2 cellular contexts compared by ENCODE assay signal in the genomic region with DNA sequence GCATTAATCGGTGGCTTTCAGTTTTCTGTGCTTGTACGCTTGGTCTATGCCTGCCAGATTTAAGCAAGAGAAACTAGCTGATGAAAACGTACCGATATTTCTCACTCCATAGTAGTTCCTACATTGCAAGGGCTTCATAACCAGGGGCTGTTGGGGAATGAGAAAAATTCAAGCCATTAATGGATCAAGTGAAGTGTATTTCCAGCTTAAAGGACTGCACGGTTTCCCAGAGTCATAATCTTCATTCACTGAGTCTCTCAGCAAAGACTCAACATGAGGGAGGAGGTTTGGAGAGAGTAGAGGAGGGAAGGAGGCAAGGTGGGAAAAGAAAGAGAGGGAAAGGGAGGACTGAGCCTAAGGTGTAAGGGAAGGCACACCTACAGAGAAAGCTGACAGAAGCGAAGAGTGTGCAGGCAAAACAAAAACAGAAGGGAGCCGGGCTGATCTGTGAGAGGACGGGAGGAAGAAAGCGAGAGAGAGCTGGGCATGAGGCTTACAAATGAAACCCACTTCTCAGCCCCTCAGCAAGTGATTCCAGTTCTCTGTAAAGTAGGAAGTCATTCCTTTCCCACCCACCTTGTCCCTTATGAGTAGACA.
TF ChIP-seq lines count a peak whose summit lies in the region.

No MANE protein-coding gene starts in this region.

TF ChIP-seq in GM12891, 5 proteins besides CTCF, POLR2A, EP300 and RAD21:
- no peak for TF ChIP-seq POLR2AphosphoS5 (IDR thresholded peaks at IDR 0.05; ENCODE audit: low read depth, low read length)
- 0 out of 2 replicates have a peak, but pooled peaks have one; percentile 14 for TF ChIP-seq TAF1 (IDR thresholded peaks at IDR 0.05; ENCODE audit: low read depth, low read length)

TF ChIP-seq in HepG2, 621 proteins besides CTCF, POLR2A, EP300 and RAD21:
- TF ChIP-seq, protein P1, sequence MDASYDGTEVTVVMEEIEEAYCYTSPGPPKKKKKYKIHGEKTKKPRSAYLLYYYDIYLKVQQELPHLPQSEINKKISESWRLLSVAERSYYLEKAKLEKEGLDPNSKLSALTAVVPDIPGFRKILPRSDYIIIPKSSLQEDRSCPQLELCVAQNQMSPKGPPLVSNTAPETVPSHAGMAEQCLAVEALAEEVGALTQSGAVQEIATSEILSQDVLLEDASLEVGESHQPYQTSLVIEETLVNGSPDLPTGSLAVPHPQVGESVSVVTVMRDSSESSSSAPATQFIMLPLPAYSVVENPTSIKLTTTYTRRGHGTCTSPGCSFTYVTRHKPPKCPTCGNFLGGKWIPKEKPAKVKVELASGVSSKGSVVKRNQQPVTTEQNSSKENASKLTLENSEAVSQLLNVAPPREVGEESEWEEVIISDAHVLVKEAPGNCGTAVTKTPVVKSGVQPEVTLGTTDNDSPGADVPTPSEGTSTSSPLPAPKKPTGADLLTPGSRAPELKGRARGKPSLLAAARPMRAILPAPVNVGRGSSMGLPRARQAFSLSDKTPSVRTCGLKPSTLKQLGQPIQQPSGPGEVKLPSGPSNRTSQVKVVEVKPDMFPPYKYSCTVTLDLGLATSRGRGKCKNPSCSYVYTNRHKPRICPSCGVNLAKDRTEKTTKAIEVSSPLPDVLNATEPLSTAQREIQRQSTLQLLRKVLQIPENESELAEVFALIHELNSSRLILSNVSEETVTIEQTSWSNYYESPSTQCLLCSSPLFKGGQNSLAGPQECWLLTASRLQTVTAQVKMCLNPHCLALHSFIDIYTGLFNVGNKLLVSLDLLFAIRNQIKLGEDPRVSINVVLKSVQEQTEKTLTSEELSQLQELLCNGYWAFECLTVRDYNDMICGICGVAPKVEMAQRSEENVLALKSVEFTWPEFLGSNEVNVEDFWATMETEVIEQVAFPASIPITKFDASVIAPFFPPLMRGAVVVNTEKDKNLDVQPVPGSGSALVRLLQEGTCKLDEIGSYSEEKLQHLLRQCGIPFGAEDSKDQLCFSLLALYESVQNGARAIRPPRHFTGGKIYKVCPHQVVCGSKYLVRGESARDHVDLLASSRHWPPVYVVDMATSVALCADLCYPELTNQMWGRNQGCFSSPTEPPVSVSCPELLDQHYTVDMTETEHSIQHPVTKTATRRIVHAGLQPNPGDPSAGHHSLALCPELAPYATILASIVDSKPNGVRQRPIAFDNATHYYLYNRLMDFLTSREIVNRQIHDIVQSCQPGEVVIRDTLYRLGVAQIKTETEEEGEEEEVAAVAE (CRISPR knock-in tag; IDR thresholded peaks at IDR 0.05; ENCODE audit: borderline replicate concordance) = no peak
- TF ChIP-seq ZNF598 (CRISPR knock-in tag; IDR thresholded peaks at IDR 0.05; ENCODE audit: borderline replicate concordance) (no peak), ZNF572 (CRISPR knock-in tag; IDR thresholded peaks at IDR 0.05) (no peak), TCF12 (IDR thresholded peaks at IDR 0.05) (no peak), TCF12 (CRISPR knock-in tag; IDR thresholded peaks at IDR 0.05) (no peak), ZNF713 (CRISPR knock-in tag; IDR thresholded peaks at IDR 0.05) (no peak), ZNF577 (CRISPR knock-in tag; IDR thresholded peaks at IDR 0.05; ENCODE audit: borderline replicate concordance, low read depth) (no peak), ZNF225 (CRISPR knock-in tag; IDR thresholded peaks at IDR 0.05) (no peak), ZKSCAN8 (CRISPR knock-in tag; IDR thresholded peaks at IDR 0.05; ENCODE audit: borderline replicate concordance) (no peak)
- TF ChIP-seq, protein P2, sequence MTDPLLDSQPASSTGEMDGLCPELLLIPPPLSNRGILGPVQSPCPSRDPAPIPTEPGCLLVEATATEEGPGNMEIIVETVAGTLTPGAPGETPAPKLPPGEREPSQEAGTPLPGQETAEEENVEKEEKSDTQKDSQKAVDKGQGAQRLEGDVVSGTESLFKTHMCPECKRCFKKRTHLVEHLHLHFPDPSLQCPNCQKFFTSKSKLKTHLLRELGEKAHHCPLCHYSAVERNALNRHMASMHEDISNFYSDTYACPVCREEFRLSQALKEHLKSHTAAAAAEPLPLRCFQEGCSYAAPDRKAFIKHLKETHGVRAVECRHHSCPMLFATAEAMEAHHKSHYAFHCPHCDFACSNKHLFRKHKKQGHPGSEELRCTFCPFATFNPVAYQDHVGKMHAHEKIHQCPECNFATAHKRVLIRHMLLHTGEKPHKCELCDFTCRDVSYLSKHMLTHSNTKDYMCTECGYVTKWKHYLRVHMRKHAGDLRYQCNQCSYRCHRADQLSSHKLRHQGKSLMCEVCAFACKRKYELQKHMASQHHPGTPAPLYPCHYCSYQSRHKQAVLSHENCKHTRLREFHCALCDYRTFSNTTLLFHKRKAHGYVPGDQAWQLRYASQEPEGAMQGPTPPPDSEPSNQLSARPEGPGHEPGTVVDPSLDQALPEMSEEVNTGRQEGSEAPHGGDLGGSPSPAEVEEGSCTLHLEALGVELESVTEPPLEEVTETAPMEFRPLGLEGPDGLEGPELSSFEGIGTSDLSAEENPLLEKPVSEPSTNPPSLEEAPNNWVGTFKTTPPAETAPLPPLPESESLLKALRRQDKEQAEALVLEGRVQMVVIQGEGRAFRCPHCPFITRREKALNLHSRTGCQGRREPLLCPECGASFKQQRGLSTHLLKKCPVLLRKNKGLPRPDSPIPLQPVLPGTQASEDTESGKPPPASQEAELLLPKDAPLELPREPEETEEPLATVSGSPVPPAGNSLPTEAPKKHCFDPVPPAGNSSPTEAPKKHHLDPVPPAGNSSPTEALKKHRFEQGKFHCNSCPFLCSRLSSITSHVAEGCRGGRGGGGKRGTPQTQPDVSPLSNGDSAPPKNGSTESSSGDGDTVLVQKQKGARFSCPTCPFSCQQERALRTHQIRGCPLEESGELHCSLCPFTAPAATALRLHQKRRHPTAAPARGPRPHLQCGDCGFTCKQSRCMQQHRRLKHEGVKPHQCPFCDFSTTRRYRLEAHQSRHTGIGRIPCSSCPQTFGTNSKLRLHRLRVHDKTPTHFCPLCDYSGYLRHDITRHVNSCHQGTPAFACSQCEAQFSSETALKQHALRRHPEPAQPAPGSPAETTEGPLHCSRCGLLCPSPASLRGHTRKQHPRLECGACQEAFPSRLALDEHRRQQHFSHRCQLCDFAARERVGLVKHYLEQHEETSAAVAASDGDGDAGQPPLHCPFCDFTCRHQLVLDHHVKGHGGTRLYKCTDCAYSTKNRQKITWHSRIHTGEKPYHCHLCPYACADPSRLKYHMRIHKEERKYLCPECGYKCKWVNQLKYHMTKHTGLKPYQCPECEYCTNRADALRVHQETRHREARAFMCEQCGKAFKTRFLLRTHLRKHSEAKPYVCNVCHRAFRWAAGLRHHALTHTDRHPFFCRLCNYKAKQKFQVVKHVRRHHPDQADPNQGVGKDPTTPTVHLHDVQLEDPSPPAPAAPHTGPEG (CRISPR knock-in tag; IDR thresholded peaks at IDR 0.05) = no peak
